1 cellular context compared by ENCODE assay signal in the genomic region with DNA sequence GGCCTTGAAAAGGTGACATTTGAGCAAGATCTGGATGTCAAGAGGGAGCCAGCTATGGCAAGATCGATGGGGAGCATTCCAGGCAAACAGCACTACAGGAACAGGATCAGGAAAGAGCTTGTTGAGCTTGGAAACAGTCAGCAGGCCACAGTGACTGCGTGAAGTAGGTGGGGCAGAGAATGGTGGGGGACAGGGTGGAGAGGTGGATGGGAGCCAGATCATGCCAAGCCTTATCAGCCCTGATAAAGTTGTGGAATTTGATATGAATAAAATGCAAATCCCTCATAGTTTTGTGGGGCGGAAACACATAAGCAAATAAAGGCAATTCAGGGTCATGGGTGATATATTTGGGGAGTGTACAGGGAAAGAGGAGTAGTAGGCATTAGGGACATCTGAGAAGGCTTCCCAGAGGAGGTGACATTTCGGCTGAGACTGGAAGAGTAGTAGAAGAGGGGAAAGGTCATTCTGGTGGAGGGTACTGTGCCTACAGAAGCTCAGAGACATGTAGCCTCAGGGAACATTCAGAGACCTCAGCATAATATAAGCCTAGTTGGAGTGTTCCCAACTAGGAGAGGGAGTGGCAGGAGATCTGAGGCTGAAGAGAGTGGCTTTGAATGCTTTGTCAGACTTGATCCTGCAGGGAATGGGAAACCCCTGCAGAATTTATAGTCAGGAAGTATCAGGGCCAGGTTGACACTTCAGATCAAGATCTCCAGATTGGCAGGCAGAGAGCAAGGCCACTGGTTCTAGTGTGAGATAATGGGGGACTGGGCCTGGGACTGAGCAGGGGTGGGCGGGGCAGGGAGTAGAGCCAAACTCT.
TF ChIP-seq lines count a peak whose summit lies in the region.

No MANE protein-coding gene starts in this region.

TF ChIP-seq in HepG2, 621 proteins besides CTCF, POLR2A, EP300 and RAD21:
- TF ChIP-seq ONECUT2 (CRISPR knock-in tag; IDR thresholded peaks at IDR 0.05) = peak; percentile 67
- TF ChIP-seq DPF2 (CRISPR knock-in tag; IDR thresholded peaks at IDR 0.05; ENCODE audit: borderline replicate concordance, low read depth) = no peak
- no peak for TF ChIP-seq NR2F1 (CRISPR knock-in tag; IDR thresholded peaks at IDR 0.05)
- no peak for TF ChIP-seq ZNF207 (IDR thresholded peaks at IDR 0.05; ENCODE audit: borderline replicate concordance)
- no peak for TF ChIP-seq JARID2 (CRISPR knock-in tag; IDR thresholded peaks at IDR 0.05; ENCODE audit: insufficient replicate concordance)
- no peak for TF ChIP-seq FOXO1 (CRISPR knock-in tag; IDR thresholded peaks at IDR 0.05)
- TF ChIP-seq, protein P1, sequence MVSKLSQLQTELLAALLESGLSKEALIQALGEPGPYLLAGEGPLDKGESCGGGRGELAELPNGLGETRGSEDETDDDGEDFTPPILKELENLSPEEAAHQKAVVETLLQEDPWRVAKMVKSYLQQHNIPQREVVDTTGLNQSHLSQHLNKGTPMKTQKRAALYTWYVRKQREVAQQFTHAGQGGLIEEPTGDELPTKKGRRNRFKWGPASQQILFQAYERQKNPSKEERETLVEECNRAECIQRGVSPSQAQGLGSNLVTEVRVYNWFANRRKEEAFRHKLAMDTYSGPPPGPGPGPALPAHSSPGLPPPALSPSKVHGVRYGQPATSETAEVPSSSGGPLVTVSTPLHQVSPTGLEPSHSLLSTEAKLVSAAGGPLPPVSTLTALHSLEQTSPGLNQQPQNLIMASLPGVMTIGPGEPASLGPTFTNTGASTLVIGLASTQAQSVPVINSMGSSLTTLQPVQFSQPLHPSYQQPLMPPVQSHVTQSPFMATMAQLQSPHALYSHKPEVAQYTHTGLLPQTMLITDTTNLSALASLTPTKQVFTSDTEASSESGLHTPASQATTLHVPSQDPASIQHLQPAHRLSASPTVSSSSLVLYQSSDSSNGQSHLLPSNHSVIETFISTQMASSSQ (IDR thresholded peaks at IDR 0.05; ENCODE audit: low read depth) = no peak
- TF ChIP-seq, protein P1 (CRISPR knock-in tag; IDR thresholded peaks at IDR 0.05; ENCODE audit: borderline replicate concordance) = no peak
- TF ChIP-seq, protein P2, sequence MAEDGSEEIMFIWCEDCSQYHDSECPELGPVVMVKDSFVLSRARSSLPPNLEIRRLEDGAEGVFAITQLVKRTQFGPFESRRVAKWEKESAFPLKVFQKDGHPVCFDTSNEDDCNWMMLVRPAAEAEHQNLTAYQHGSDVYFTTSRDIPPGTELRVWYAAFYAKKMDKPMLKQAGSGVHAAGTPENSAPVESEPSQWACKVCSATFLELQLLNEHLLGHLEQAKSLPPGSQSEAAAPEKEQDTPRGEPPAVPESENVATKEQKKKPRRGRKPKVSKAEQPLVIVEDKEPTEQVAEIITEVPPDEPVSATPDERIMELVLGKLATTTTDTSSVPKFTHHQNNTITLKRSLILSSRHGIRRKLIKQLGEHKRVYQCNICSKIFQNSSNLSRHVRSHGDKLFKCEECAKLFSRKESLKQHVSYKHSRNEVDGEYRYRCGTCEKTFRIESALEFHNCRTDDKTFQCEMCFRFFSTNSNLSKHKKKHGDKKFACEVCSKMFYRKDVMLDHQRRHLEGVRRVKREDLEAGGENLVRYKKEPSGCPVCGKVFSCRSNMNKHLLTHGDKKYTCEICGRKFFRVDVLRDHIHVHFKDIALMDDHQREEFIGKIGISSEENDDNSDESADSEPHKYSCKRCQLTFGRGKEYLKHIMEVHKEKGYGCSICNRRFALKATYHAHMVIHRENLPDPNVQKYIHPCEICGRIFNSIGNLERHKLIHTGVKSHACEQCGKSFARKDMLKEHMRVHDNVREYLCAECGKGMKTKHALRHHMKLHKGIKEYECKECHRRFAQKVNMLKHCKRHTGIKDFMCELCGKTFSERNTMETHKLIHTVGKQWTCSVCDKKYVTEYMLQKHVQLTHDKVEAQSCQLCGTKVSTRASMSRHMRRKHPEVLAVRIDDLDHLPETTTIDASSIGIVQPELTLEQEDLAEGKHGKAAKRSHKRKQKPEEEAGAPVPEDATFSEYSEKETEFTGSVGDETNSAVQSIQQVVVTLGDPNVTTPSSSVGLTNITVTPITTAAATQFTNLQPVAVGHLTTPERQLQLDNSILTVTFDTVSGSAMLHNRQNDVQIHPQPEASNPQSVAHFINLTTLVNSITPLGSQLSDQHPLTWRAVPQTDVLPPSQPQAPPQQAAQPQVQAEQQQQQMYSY (CRISPR knock-in tag; IDR thresholded peaks at IDR 0.05) = no peak
- no peak for TF ChIP-seq MIER2 (CRISPR knock-in tag; IDR thresholded peaks at IDR 0.05)
- no peak for TF ChIP-seq ZNF343 (CRISPR knock-in tag; IDR thresholded peaks at IDR 0.05)
- TF ChIP-seq GATAD2A (CRISPR knock-in tag; IDR thresholded peaks at IDR 0.05) = no peak
- TF ChIP-seq TEAD3 (CRISPR knock-in tag; optimal IDR thresholded peaks at IDR 0.05; ENCODE audit: borderline replicate concordance) = peak; percentile 77
- no peak for TF ChIP-seq PPARG (CRISPR knock-in tag; conservative IDR thresholded peaks at IDR 0.05)
- peak; percentile 45; the same call in 1 of the 2 replicates for TF ChIP-seq SALL1 (CRISPR knock-in tag; IDR thresholded peaks at IDR 0.05)
- TF ChIP-seq NPAS2 (CRISPR knock-in tag; IDR thresholded peaks at IDR 0.05; ENCODE audit: borderline replicate concordance) = no peak
- no peak for TF ChIP-seq ZNF558 (CRISPR knock-in tag; IDR thresholded peaks at IDR 0.05; ENCODE audit: borderline replicate concordance)
- TF ChIP-seq ZNF530 (CRISPR knock-in tag; IDR thresholded peaks at IDR 0.05; ENCODE audit: low read depth) = no peak
- TF ChIP-seq MXI1 (IDR thresholded peaks at IDR 0.05; ENCODE audit: borderline replicate concordance, low read depth, low read length) = no peak
TF ChIP-seq in HepG2: peak in this region for 3.
